13 cellular contexts compared by ENCODE assay signal in genomic region chr21:34443486-34443885, GRCh38. TPM values are rescaled to one million over a fixed set of nuclear protein-coding genes. Genes with fewer than 3 reads are reported as not detected.
A peak's percentile ranks its signal among the peaks of the same experiment; 100 is the strongest.
DNase-seq lines count a peak whose midpoint lies in the region; ATAC-seq, FAIRE-seq and TF ChIP-seq lines count a peak whose summit lies in the region.
"Not testable (repeated sequence)": the region's sequence is repeated elsewhere in the genome, so short reads cannot be mapped to it uniquely, and the experiment has no call there.
"Had no signal": no experiment of that assay in that cellular context is flagged by ENCODE, and none has a peak within 500 bp of the region (broad histone marks: within the 10 kb centered on the region; RNA-seq: fewer than 3 reads in every experiment).

No MANE protein-coding gene starts in this region.

- not testable (repeated sequence) for H3K14ac ChIP-seq in H1 (ENCODE audit: insufficient read length)

- TF ChIP-seq POLR2A in A549 (IDR thresholded peaks at IDR 0.05; ENCODE audit: low read length); HCT116 (IDR thresholded peaks at IDR 0.05; ENCODE audit: borderline replicate concordance, extremely low read depth, insufficient read depth, insufficient read length); H1 (IDR thresholded peaks at IDR 0.05; ENCODE audit: control extremely low read depth in 1 of 2, low read depth in 2 of 2, low read length in 2 of 2): not testable (repeated sequence)

- no CpG with 5 or more reads among the region's 4 CpGs for WGBS in A549 (ENCODE audit: missing lambda C conversion rate)
- no CpG with 5 or more reads among the region's 4 CpGs for WGBS in H1 (ENCODE audit: extremely low coverage in 1 of 2, insufficient coverage in 1 of 2, insufficient read length in 1 of 2, insufficient replicate concordance in 2 of 2, low coverage in 1 of 2, low lambda C conversion rate in 2 of 2, missing lambda C conversion rate in 1 of 2), 2 experiments

- CTCF ChIA-PET in A549 (lab: Yijun Ruan, JAX); HCT116 (lab: Charles Lee); H1 (lab: Charles Lee; ENCODE audit: partially characterized antibody): not testable (repeated sequence)

- not testable (repeated sequence) for TF ChIP-seq CTCF in A549 (IDR thresholded peaks at IDR 0.05); HCT116 (IDR thresholded peaks at IDR 0.05 in 2 of 3, conservative IDR thresholded peaks at IDR 0.05 in 1 of 3; ENCODE audit: borderline replicate concordance in 1 of 3, insufficient read depth in 1 of 3, low read depth in 2 of 3, low read length in 2 of 3); H1 (IDR thresholded peaks at IDR 0.05; ENCODE audit: control extremely low read depth in 1 of 3, insufficient read depth in 1 of 3, low read depth in 1 of 3, low read length in 3 of 3); mucosa of descending colon (IDR thresholded peaks at IDR 0.05)

- H3K9me2 ChIP-seq in HCT116 (ENCODE audit: insufficient read depth) = not testable (repeated sequence)

- not testable (repeated sequence) for H3K23me2 ChIP-seq in H1 (ENCODE audit: low read depth, low read length)

- not testable (repeated sequence) for H3K36me3 ChIP-seq in HCT116 (ENCODE audit: control insufficient read depth in 1 of 2, insufficient read depth in 2 of 2, low read length in 2 of 2); H1 (ENCODE audit: control insufficient read depth in 2 of 4, insufficient read depth in 4 of 4, low read length in 3 of 4); mucosa of descending colon (ENCODE audit: low read depth)

- H2AK5ac ChIP-seq in H1 (ENCODE audit: low read depth, low read length) = not testable (repeated sequence)

- H2BK120ac ChIP-seq in H1 (replicated peaks; ENCODE audit: low read depth, low read length) = not testable (repeated sequence)

- not testable (repeated sequence) for H4K5ac ChIP-seq in H1 (ENCODE audit: insufficient read length, low read depth, low read length)

- not testable (repeated sequence) for TF ChIP-seq RAD21 in A549 (conservative IDR thresholded peaks at IDR 0.05 in 1 of 2, IDR thresholded peaks at IDR 0.05 in 1 of 2); HCT116 (IDR thresholded peaks at IDR 0.05; ENCODE audit: low read depth); H1 (IDR thresholded peaks at IDR 0.05 in 1 of 2, conservative IDR thresholded peaks at IDR 0.05 in 1 of 2; ENCODE audit: low read depth in 2 of 2, low read length in 2 of 2)

- not testable (repeated sequence) for H2BK20ac ChIP-seq in H1 (ENCODE audit: low read length)

- not testable (repeated sequence) for H2BK5ac ChIP-seq in H1 (ENCODE audit: low read depth, low read length)

- not testable (repeated sequence) for H3K79me2 ChIP-seq in HCT116 (ENCODE audit: insufficient read depth, low read length); H1 (ENCODE audit: control insufficient read depth in 1 of 2, insufficient read depth in 2 of 2, low read length in 2 of 2)

- H3K4me3 Mint-ChIP-seq in activated T-helper 17 cell treated with anti-CD3 and anti-CD28 coated beads, Interleukin-2, amount 50 U/mL, for 72 hours; stimulated activated effector memory CD8-positive, alpha-beta T cell treated with anti-CD3 and anti-CD28 coated beads, Interleukin-12 subunit alpha, Interleukin-12 subunit beta, amount 100 ng/mL, for 72 hours: not testable (repeated sequence)

- TF ChIP-seq EP300 in A549 (IDR thresholded peaks at IDR 0.05); H1 (IDR thresholded peaks at IDR 0.05; ENCODE audit: borderline replicate concordance in 1 of 2, low read depth in 2 of 2, low read length in 2 of 2): not testable (repeated sequence)

- DNase-seq in A549 (ENCODE audit: low read depth in 1 of 2, low spot score in 1 of 2); HCT116 (ENCODE audit: low read depth, low spot score); H1 (ENCODE audit: low read depth in 1 of 2, low spot score in 2 of 2); left colon; mucosa of descending colon; stimulated activated effector memory CD8-positive, alpha-beta T cell treated with anti-CD3 and anti-CD28 coated beads, Interleukin-12 subunit alpha, Interleukin-12 subunit beta, amount 100 ng/mL, for 72 hours (ENCODE audit: low spot score in 2 of 2): not testable (repeated sequence)

- not testable (repeated sequence) for H3K9me3 Mint-ChIP-seq in activated T-helper 17 cell treated with anti-CD3 and anti-CD28 coated beads, Interleukin-2, amount 50 U/mL, for 72 hours; stimulated activated effector memory CD8-positive, alpha-beta T cell treated with anti-CD3 and anti-CD28 coated beads, Interleukin-12 subunit alpha, Interleukin-12 subunit beta, amount 100 ng/mL, for 72 hours

- FAIRE-seq in A549 (lab: Jason Lieb, UNC) = not testable (repeated sequence)
- FAIRE-seq in H1 (lab: Jason Lieb, UNC) = peak; percentile 19

- not testable (repeated sequence) for H3K18ac ChIP-seq in H1 (ENCODE audit: extremely low read depth, low read length)

- H3K4me1 Mint-ChIP-seq in activated T-helper 17 cell treated with anti-CD3 and anti-CD28 coated beads, Interleukin-2, amount 50 U/mL, for 72 hours; stimulated activated effector memory CD8-positive, alpha-beta T cell treated with anti-CD3 and anti-CD28 coated beads, Interleukin-12 subunit alpha, Interleukin-12 subunit beta, amount 100 ng/mL, for 72 hours: not testable (repeated sequence)

- intact Hi-C loops in HCT116 (cut with micrococcal nuclease); left colon (cut with DNase I, micrococcal nuclease); mucosa of descending colon (cut with DNase I, micrococcal nuclease): not testable (repeated sequence)

- not testable (repeated sequence) for H3K4me1 ChIP-seq in A549; HCT116 (ENCODE audit: control insufficient read depth in 1 of 2, insufficient read depth in 2 of 2, low read length in 2 of 2); H1 (replicated peaks in 1 of 4; ENCODE audit: control insufficient read depth in 3 of 4, insufficient read depth in 4 of 4, low read length in 3 of 4); mucosa of descending colon (ENCODE audit: low read depth)

- not testable (repeated sequence) for H3K79me1 ChIP-seq in H1 (ENCODE audit: low read depth, low read length)

- not testable (repeated sequence) for H3K23ac ChIP-seq in H1 (ENCODE audit: insufficient read length)

- not testable (repeated sequence) for H3K27ac Mint-ChIP-seq in activated T-helper 17 cell treated with anti-CD3 and anti-CD28 coated beads, Interleukin-2, amount 50 U/mL, for 72 hours; stimulated activated effector memory CD8-positive, alpha-beta T cell treated with anti-CD3 and anti-CD28 coated beads, Interleukin-12 subunit alpha, Interleukin-12 subunit beta, amount 100 ng/mL, for 72 hours

- not testable (repeated sequence) for H3K27me3 ChIP-seq in HCT116 (ENCODE audit: insufficient read depth, low read length); H1 (replicated peaks in 1 of 4; ENCODE audit: control insufficient read depth in 3 of 4, extremely low read depth in 1 of 4, insufficient read depth in 3 of 4, low read length in 3 of 4)

- not testable (repeated sequence) for H4K20me1 ChIP-seq in HCT116 (ENCODE audit: insufficient read depth); H1 (replicated peaks in 1 of 2; ENCODE audit: control insufficient read depth in 1 of 2, insufficient read depth in 2 of 2, low read length in 2 of 2)

- not testable (repeated sequence) for H3K4ac ChIP-seq in H1 (replicated peaks; ENCODE audit: insufficient read length, low read depth, low read length)

- H3K4me2 ChIP-seq in A549; HCT116 (ENCODE audit: low read length); H1 (ENCODE audit: insufficient read depth in 1 of 2, low read depth in 2 of 2, low read length in 2 of 2): not testable (repeated sequence)

- RAD21 ChIA-PET in HCT116 (lab: Charles Lee; ENCODE audit: low non-redundant PET in 1 of 2, low total read pairs in 2 of 2, uncharacterized antibody in 2 of 2, unreplicated experiment in 2 of 2) = not testable (repeated sequence)

- H3K56ac ChIP-seq in H1 (replicated peaks; ENCODE audit: insufficient read length, low read depth, low read length) = not testable (repeated sequence)

- H3K9ac ChIP-seq in HCT116 (ENCODE audit: low read length); H1 (replicated peaks in 1 of 4; ENCODE audit: extremely low read depth in 1 of 4, low read depth in 3 of 4, low read length in 3 of 4): not testable (repeated sequence)

- not testable (repeated sequence) for H2AFZ ChIP-seq in HCT116 (ENCODE audit: low read depth, low read length, poor library complexity, severe bottlenecking); H1 (ENCODE audit: low read length)

- ATAC-seq in A549 (peak; percentile 74 to 76; a peak in 4 of 6 replicates), HCT116 (peak; percentile 89), SK-N-SH treated with all-trans-retinoic acid at 6 μM for 48 hours (peak; percentile 78; the same call in 2 of the 3 replicates), left colon (peak; percentile 63), mucosa of descending colon (peak; percentile 64)
- ATAC-seq in activated T-helper 17 cell treated with anti-CD3 and anti-CD28 coated beads, Interleukin-2, amount 50 U/mL, for 72 hours (replicated peaks) = peak; percentile 52
- ATAC-seq in stimulated activated effector memory CD8-positive, alpha-beta T cell treated with anti-CD3 and anti-CD28 coated beads, Interleukin-12 subunit alpha, Interleukin-12 subunit beta, amount 100 ng/mL, for 72 hours = peak; percentile 51

- not testable (repeated sequence) for H2BK12ac ChIP-seq in H1 (ENCODE audit: low read depth, low read length)

- POLR2A ChIA-PET in A549 (lab: Yijun Ruan, JAX); HCT116 (lab: Charles Lee); H1 (lab: Charles Lee; ENCODE audit: partially characterized antibody): not testable (repeated sequence)

- not testable (repeated sequence) for H3K27me3 Mint-ChIP-seq in activated T-helper 17 cell treated with anti-CD3 and anti-CD28 coated beads, Interleukin-2, amount 50 U/mL, for 72 hours

- H4K8ac ChIP-seq in H1 (ENCODE audit: extremely low read depth, insufficient read depth, low read length) = not testable (repeated sequence)

- H4K91ac ChIP-seq in H1 (replicated peaks; ENCODE audit: insufficient read length, low read length) = not testable (repeated sequence)

- H3K4me3 ChIP-seq in A549; HCT116 (replicated peaks in 1 of 2; ENCODE audit: low read depth in 1 of 2, low read length in 2 of 2); H1 (ENCODE audit: extremely low read depth in 1 of 4, insufficient read depth in 2 of 4, low read depth in 3 of 4, low read length in 4 of 4); mucosa of descending colon: not testable (repeated sequence)

- H3K27ac ChIP-seq in A549; HCT116 (ENCODE audit: low read depth, low read length); H1 (ENCODE audit: low read depth, low read length): not testable (repeated sequence)

- not testable (repeated sequence) for H3K9me3 ChIP-seq in A549; HCT116 (ENCODE audit: control insufficient read depth in 1 of 2, insufficient read depth in 1 of 2, low read depth in 1 of 2, low read length in 2 of 2); H1 (ENCODE audit: insufficient read depth in 2 of 2, low read depth in 1 of 2, low read length in 1 of 2); mucosa of descending colon

- H2BK15ac ChIP-seq in H1 (ENCODE audit: low read length) = not testable (repeated sequence)

- H3K36me3 Mint-ChIP-seq in activated T-helper 17 cell treated with anti-CD3 and anti-CD28 coated beads, Interleukin-2, amount 50 U/mL, for 72 hours (ENCODE audit: low read depth); stimulated activated effector memory CD8-positive, alpha-beta T cell treated with anti-CD3 and anti-CD28 coated beads, Interleukin-12 subunit alpha, Interleukin-12 subunit beta, amount 100 ng/mL, for 72 hours: not testable (repeated sequence)

- BruUV-seq in HCT116 (replicated peaks; lab: Mats Ljungman, UMichigan) = not testable (repeated sequence)

RNA-seq across cellular contexts. Expression of gene SMIM34, which starts 19.7 kb away (rescaled TPM):
- polyA plus RNA-seq in A549 (2011; rRNA removed) (not detected in 2 replicates), A549 (2017; fragmentation: RNase III; extraction: RNeasy Plus Mini Kit Qiagen cat#74134 plus additional on column Dnase treatment) (not detected in 3 replicates), H1 (2011; rRNA removed) (not detected in 2 replicates)
- not detected in 2 replicates for polyA plus RNA-seq in A549 (2012; cell fraction: cytosol; rRNA removed)
- polyA plus RNA-seq in A549 (2012; cell fraction: nucleus; rRNA removed) = not detected in 2 replicates
- not detected in 2 replicates for polyA minus RNA-seq in A549 (2011; rRNA and poly(A)+ RNA removed)
- total RNA-seq in HCT116 (2021; ENCODE audit: unreplicated experiment) (not detected), left colon (not detected), mucosa of descending colon (not detected)
- polyA plus RNA-seq in HCT116 (2012) = 0.14 TPM in 1 of 2 replicates, not detected in the other
- not detected for total RNA-seq in activated T-helper 17 cell treated with anti-CD3 and anti-CD28 coated beads, Interleukin-2, amount 50 U/mL, for 72 hours
- not detected in 2 replicates for total RNA-seq in H1 (2021; fragmentation: NEBNext Ultra II Directional; extraction: Animal tissue kit (Norgen Biotek cat#: 25700))
- polyA plus RNA-seq in H1 (2011; cell fraction: cytosol; rRNA removed) = not detected
- polyA plus RNA-seq in H1 (2011; cell fraction: nucleus; rRNA removed) = not detected
- polyA plus RNA-seq in H1 (2012, experiment 1 of 2) = not detected in 4 replicates
- polyA plus RNA-seq in H1 (2012, experiment 2 of 2) = not detected
- polyA plus RNA-seq in H1 (2013, experiment 1 of 2) = not detected
- not detected for polyA plus RNA-seq in H1 (2013, experiment 2 of 2)
- not detected in 2 replicates for polyA minus RNA-seq in H1 (2011; rRNA and poly(A)+ RNA removed)
- polyA minus RNA-seq in H1 (2011; cell fraction: cytosol; rRNA and poly(A)+ RNA removed) = not detected
- not detected for polyA minus RNA-seq in H1 (2011; cell fraction: nucleus; rRNA and poly(A)+ RNA removed)
- total RNA-seq: CD4-positive, alpha-beta memory T cell; H4; MCF 10A; Right ventricle myocardium inferior; SK-MEL-5 had no signal
- polyA plus RNA-seq: CD4-positive, alpha-beta memory T cell had no signal
